10 cellular contexts compared by ENCODE assay signal in the genomic region with DNA sequence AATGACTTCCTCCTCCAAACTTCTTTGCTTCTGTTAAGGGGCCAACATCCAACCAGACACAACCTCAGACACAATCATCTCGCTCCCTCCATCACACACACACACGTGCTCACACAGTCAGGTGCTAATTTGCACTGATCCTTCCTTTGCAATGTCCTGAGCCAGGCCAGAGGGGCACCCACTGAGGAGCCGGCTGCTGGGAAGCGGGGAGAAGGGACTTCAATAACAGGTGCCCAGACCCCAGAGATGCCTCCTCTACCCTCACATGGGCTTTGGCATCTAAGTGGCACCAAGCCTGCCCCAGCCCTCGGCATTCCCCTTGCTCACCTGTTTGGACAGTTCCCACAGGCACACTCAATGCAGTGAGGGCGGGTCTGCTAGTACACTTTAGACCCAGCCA. TPM values are rescaled to one million over a fixed set of nuclear protein-coding genes. Genes with fewer than 3 reads are reported as not detected.
"Had no signal": no experiment of that assay in that cellular context is flagged by ENCODE, and none has a peak within 500 bp of the region (broad histone marks: within the 10 kb centered on the region; RNA-seq: fewer than 3 reads in every experiment).

No MANE protein-coding gene starts in this region.

- H3K9me3 ChIP-seq: HAP-1 had no signal

- H3K4me3 Mint-ChIP-seq: GM23338, HFFc6, IgD-negative memory B cell had no signal

- H3K27ac Mint-ChIP-seq: GM23338, HFFc6, IgD-negative memory B cell had no signal

- H3K9me3 Mint-ChIP-seq: HFFc6 had no signal

- H3K36me3 ChIP-seq: HAP-1 had no signal

- H3K4me3 ChIP-seq: GM23338, HAP-1 had no signal

- ATAC-seq: GM23338, HCT116, HepG2 had no signal

- H3K36me3 Mint-ChIP-seq: IgD-negative memory B cell had no signal

- H3K27ac ChIP-seq: HL-60 had no signal

- H2AFZ ChIP-seq: GM23338 had no signal

- FAIRE-seq: HepG2 had no signal

- H3K4me2 ChIP-seq: GM23338 had no signal

- DNase-seq: H7, HFFc6 had no signal

RNA-seq across cellular contexts. Expression of gene SVOPL, which starts 34.2 kb away (rescaled TPM):
- total RNA-seq: H4, HepG2, HFFc6, HT1080 had no signal
- polyA plus RNA-seq: HepG2, IgD-negative memory B cell had no signal
